Comparison of ENCODE assay signal across 16 cellular contexts in the genomic region with DNA sequence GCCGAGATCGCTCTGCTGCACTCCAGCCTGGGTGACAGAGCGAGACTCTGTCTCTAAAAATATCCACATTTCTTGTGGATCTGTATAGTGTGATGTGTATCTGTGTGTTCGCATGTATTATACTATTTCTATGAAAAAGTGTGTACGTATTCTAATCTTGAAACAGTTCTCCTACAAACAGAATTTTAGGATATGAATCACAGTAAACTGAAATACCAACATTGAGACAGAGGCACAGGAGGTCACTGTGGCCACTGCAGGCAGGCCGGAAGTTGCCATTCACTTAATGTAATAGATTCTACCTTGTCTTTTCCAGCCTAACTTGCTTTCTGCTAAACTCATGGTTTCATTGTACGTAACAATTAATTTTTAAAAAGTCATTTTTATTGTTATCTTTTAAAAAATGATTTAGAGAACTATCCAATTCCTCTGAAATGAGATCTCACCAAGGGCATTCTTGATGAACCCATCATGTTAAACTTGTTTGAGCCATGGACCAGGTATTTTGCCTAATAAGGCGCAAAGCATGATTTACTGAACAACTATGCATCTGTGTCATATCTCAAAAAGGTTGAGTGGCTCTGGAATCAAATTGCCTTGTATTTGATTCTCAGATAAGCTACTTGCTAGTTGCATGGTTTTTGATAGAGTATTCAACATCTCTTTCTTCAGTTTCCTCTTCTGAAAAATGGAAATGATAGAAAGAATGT.
DNase-seq lines count a peak whose midpoint lies in the region; ATAC-seq and TF ChIP-seq lines count a peak whose summit lies in the region.
"Had no signal": no experiment of that assay in that cellular context is flagged by ENCODE, and none has a peak within 500 bp of the region (broad histone marks: within the 10 kb centered on the region; RNA-seq: fewer than 3 reads in every experiment).

No MANE protein-coding gene starts in this region.

- no CpG with 5 or more reads among the region's 8 CpGs for WGBS in IMR-90 (ENCODE audit: extremely low coverage in 2 of 2, insufficient read length in 1 of 2), 2 experiments

- no peak overlapping the region for H3K23ac ChIP-seq in IMR-90 (ENCODE audit: low read depth, low read length)

- H3K9me3 Mint-ChIP-seq in chondrocyte (ENCODE audit: low read depth), result no peaks in the 10 kb centered on the region

- H3K27me3 Mint-ChIP-seq in chondrocyte (ENCODE audit: low read depth), result no peaks in the 10 kb centered on the region

- H3K4me1 ChIP-seq in IMR-90 (ENCODE audit: control insufficient read depth, insufficient read depth, low read length) (no peaks in the 10 kb centered on the region), foreskin keratinocyte (peaks cover 8% of the 10 kb centered on the region)
- H3K4me1 ChIP-seq: SJSA1 had no signal

- H3K18ac ChIP-seq in IMR-90 (ENCODE audit: low read depth, low read length), result no peak overlapping the region

- POLR2A ChIA-PET in IMR-90 (lab: Charles Lee; ENCODE audit: unreplicated experiment), result no interaction called here

- TF ChIP-seq CTCF in IMR-90 (conservative IDR thresholded peaks at IDR 0.05; ENCODE audit: low read depth, low read length) (no peak), astrocyte of the spinal cord (IDR thresholded peaks at IDR 0.05; ENCODE audit: low read depth, low read length) (no peak), foreskin keratinocyte (conservative IDR thresholded peaks at IDR 0.05) (no peak), chondrocyte (IDR thresholded peaks at IDR 0.05) (no peak)

- no peak overlapping the region for H3K4me2 ChIP-seq in IMR-90 (ENCODE audit: low read depth, low read length)

- H3K4me3 ChIP-seq in IMR-90 (ENCODE audit: insufficient read depth, low read depth, low read length) (no peak overlapping the region), astrocyte of the spinal cord (ENCODE audit: low read depth, low read length) (no peak overlapping the region)
- H3K4me3 ChIP-seq: SJSA1 had no signal

- no peaks in the 10 kb centered on the region for H3K79me1 ChIP-seq in IMR-90 (ENCODE audit: low read depth in 1 of 2, low read length in 2 of 2)

- H2BK5ac ChIP-seq in IMR-90 (ENCODE audit: low read depth, low read length, poor library complexity, severe bottlenecking), result no peak overlapping the region

- H3K14ac ChIP-seq in IMR-90 (replicated peaks; ENCODE audit: low read depth, low read length), result no peak overlapping the region

- peak; percentile 40 for DNase-seq in EL
- DNase-seq in IMR-90, result peak; percentile 1
- peak; percentile 5 for DNase-seq in astrocyte of the spinal cord (ENCODE audit: low read depth, low spot score)
- peak; percentile 75 to 92 for DNase-seq in foreskin keratinocyte
- no peak for DNase-seq in chondrocyte (ENCODE audit: low spot score)
- DNase-seq in activated CD4-positive, alpha-beta T cell treated with anti-CD3 and anti-CD28 coated beads, Interleukin-2, amount 50 U/mL, for 4 hours, result no peak
- DNase-seq: C1 segment of cervical spinal cord, DMS79 treated with DMSO at 0.1 percent for 48 hours, GF-D8, MV-4-11, NCI-H1417, NCI-H187 treated with DMSO at 0.1 percent for 48 hours, NCI-H446 had no signal

- no peak overlapping the region for H3K27ac ChIP-seq in IMR-90 (ENCODE audit: insufficient read depth, low read length)
- H3K27ac ChIP-seq in foreskin keratinocyte, result no peak overlapping the region
- H3K27ac ChIP-seq: RWPE1, SJSA1 had no signal

- H3K9me3 ChIP-seq in IMR-90 (ENCODE audit: control insufficient read depth, insufficient read depth, low read length), result no peaks in the 10 kb centered on the region
- H3K9me3 ChIP-seq: SJSA1 had no signal

- H3K4me3 Mint-ChIP-seq in chondrocyte (ENCODE audit: unreplicated experiment), result no peak overlapping the region

- no peak for TF ChIP-seq POLR2A in IMR-90 (IDR thresholded peaks at IDR 0.05; ENCODE audit: low read depth, low read length)

- ATAC-seq in IMR-90 (ENCODE audit: low read depth) (no peak), foreskin keratinocyte (peak; percentile 45), HG02610 (IDR thresholded peaks at IDR 0.05; ENCODE audit: unreplicated experiment) (no peak)

- H3K36me3 Mint-ChIP-seq in chondrocyte (ENCODE audit: low read depth), result no peaks in the 10 kb centered on the region

- CTCF ChIA-PET in IMR-90 (lab: Yijun Ruan, JAX), result no interaction called here

- no peak overlapping the region for H2BK20ac ChIP-seq in IMR-90 (ENCODE audit: low read depth, low read length)

- dilution Hi-C loops in IMR-90 (cut with HindIII; ENCODE audit: low sequenced_read_pairs, unreplicated experiment), result no loop called here

- no peaks in the 10 kb centered on the region for H3K9me1 ChIP-seq in IMR-90 (ENCODE audit: insufficient read depth, low read length)

- H3K9ac ChIP-seq in IMR-90 (ENCODE audit: low read depth, low read length), result no peak overlapping the region

- H4K5ac ChIP-seq in IMR-90 (ENCODE audit: low read depth, low read length), result no peak overlapping the region

- H4K20me1 ChIP-seq in IMR-90 (ENCODE audit: insufficient read depth, low read length), result no peaks in the 10 kb centered on the region

- no peak for TF ChIP-seq RAD21 in IMR-90 (IDR thresholded peaks at IDR 0.05; ENCODE audit: low read length)

- H2AFZ ChIP-seq in IMR-90 (replicated peaks; ENCODE audit: low read length, poor library complexity), result no peak overlapping the region

- H3K4ac ChIP-seq in IMR-90 (ENCODE audit: low read depth, low read length), result no peak overlapping the region

- no peak overlapping the region for H2BK15ac ChIP-seq in IMR-90 (ENCODE audit: low read depth, low read length)

- H2AK9ac ChIP-seq in IMR-90 (replicated peaks; ENCODE audit: low read depth, low read length, poor library complexity), result no peak overlapping the region

- intact Hi-C loops in IMR-90 (cut with micrococcal nuclease), result no loop called here

- H3K36me3 ChIP-seq in IMR-90 (ENCODE audit: control insufficient read depth, insufficient read depth, low read length), result no peaks in the 10 kb centered on the region
- H3K36me3 ChIP-seq: SJSA1 had no signal

- no peak overlapping the region for H2BK120ac ChIP-seq in IMR-90 (ENCODE audit: low read depth, low read length)

- no peak overlapping the region for H4K8ac ChIP-seq in IMR-90 (ENCODE audit: low read depth in 2 of 2, low read length in 2 of 2)

- in situ Hi-C loops in IMR-90 (cut with MboI; ENCODE audit: low sequenced_read_pairs), result no loop called here
- in situ Hi-C loops in astrocyte of the spinal cord (cut with HindIII; ENCODE audit: low sequenced_read_pairs), result no loop called here

- H3K56ac ChIP-seq in IMR-90 (ENCODE audit: extremely low read depth, insufficient read depth, low read length), result no peak overlapping the region

- BruUV-seq in IMR-90 (replicated peaks; lab: Mats Ljungman, UMichigan), result no TSS peak

- H3K27me3 ChIP-seq in IMR-90 (ENCODE audit: control insufficient read depth, insufficient read depth, low read length) (no peaks in the 10 kb centered on the region), foreskin keratinocyte (no peaks in the 10 kb centered on the region)
- H3K27me3 ChIP-seq: SJSA1 had no signal

- H3K4me1 Mint-ChIP-seq in chondrocyte (ENCODE audit: low read depth), result peaks cover 9% of the 10 kb centered on the region

- H2AK5ac ChIP-seq in IMR-90 (ENCODE audit: low read depth, low read length), result no peak overlapping the region

- H3K27ac Mint-ChIP-seq in chondrocyte (ENCODE audit: unreplicated experiment), result no peak overlapping the region

- H4K91ac ChIP-seq in IMR-90 (ENCODE audit: insufficient read depth, low read depth, low read length), result no peak overlapping the region

TF ChIP-seq in IMR-90, 13 proteins besides CTCF, POLR2A, EP300 and RAD21:
- no peak for TF ChIP-seq MAFK (IDR thresholded peaks at IDR 0.05; ENCODE audit: low read depth, low read length)
- TF ChIP-seq MAZ (IDR thresholded peaks at IDR 0.05; ENCODE audit: borderline replicate concordance, low read depth, low read length), result no peak
- TF ChIP-seq NFE2L2 (IDR thresholded peaks at IDR 0.05; ENCODE audit: low read depth, low read length), result no peak
- no peak for TF ChIP-seq MXI1 (IDR thresholded peaks at IDR 0.05; ENCODE audit: borderline replicate concordance, low read depth, low read length)
- TF ChIP-seq CHD1 (IDR thresholded peaks at IDR 0.05; ENCODE audit: low read depth, low read length), result no peak
- TF ChIP-seq FOS (IDR thresholded peaks at IDR 0.05; ENCODE audit: low read depth, low read length), result no peak
- no peak for TF ChIP-seq RFX5 (IDR thresholded peaks at IDR 0.05; ENCODE audit: low read depth, low read length)
- no peak for TF ChIP-seq BHLHE40 (IDR thresholded peaks at IDR 0.05; ENCODE audit: low read depth, low read length)
- TF ChIP-seq RCOR1 (IDR thresholded peaks at IDR 0.05; ENCODE audit: insufficient replicate concordance, low read length), result no peak
- TF ChIP-seq, protein P1, sequence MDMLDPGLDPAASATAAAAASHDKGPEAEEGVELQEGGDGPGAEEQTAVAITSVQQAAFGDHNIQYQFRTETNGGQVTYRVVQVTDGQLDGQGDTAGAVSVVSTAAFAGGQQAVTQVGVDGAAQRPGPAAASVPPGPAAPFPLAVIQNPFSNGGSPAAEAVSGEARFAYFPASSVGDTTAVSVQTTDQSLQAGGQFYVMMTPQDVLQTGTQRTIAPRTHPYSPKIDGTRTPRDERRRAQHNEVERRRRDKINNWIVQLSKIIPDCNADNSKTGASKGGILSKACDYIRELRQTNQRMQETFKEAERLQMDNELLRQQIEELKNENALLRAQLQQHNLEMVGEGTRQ (IDR thresholded peaks at IDR 0.05; ENCODE audit: low read depth, low read length), result no peak
- TF ChIP-seq CEBPB (IDR thresholded peaks at IDR 0.05; ENCODE audit: low read depth, low read length), result no peak
- TF ChIP-seq, protein P2, sequence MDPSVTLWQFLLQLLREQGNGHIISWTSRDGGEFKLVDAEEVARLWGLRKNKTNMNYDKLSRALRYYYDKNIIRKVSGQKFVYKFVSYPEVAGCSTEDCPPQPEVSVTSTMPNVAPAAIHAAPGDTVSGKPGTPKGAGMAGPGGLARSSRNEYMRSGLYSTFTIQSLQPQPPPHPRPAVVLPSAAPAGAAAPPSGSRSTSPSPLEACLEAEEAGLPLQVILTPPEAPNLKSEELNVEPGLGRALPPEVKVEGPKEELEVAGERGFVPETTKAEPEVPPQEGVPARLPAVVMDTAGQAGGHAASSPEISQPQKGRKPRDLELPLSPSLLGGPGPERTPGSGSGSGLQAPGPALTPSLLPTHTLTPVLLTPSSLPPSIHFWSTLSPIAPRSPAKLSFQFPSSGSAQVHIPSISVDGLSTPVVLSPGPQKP (IDR thresholded peaks at IDR 0.05; ENCODE audit: borderline replicate concordance, low read depth, low read length), result no peak
- TF ChIP-seq SMC3 (IDR thresholded peaks at IDR 0.05; ENCODE audit: low read depth, low read length), result no peak

Comparison
In these comparisons a context has a peak if more than half of its experiments do, and no peak if none do; other contexts are left out.
1. DNase-seq: peak in EL (single experiment), IMR-90 (single experiment), astrocyte of the spinal cord (single experiment) and foreskin keratinocyte (2 of 2); none in chondrocyte (single experiment) and activated CD4-positive, alpha-beta T cell treated with anti-CD3 and anti-CD28 coated beads, Interleukin-2, amount 50 U/mL, for 4 hours (0 of 2).